Comparison of ENCODE assay signal across 8 cellular contexts in genomic region chr16:67429799-67430503, GRCh38. TPM values are rescaled to one million over a fixed set of nuclear protein-coding genes. Genes with fewer than 3 reads are reported as not detected.
DNase-seq lines count a peak whose midpoint lies in the region; ATAC-seq, FAIRE-seq and TF ChIP-seq lines count a peak whose summit lies in the region.

No MANE protein-coding gene starts in this region.

- H3K4me3 ChIP-seq in heart left ventricle = peak overlapping the region; percentile 25 to 62 (median 51)
- H3K4me3 ChIP-seq in right atrium auricular region = peak overlapping the region in 1 of 2 donors; percentile 55
- peak overlapping the region; percentile 45 for H3K4me3 ChIP-seq in bronchial epithelial cell (ENCODE audit: low read depth, low read length)
- peak overlapping the region; percentile 37 to 63 for H3K4me3 ChIP-seq in muscle layer of duodenum (ENCODE audit: low read depth in 1 of 2, low read length in 2 of 2)
- no peak overlapping the region for H3K4me3 ChIP-seq in aorta (ENCODE audit: low read length in 2 of 2)

- H3K36me3 ChIP-seq in heart left ventricle (no peaks in the 10 kb centered on the region), right atrium auricular region (no peaks in the 10 kb centered on the region), bronchial epithelial cell (ENCODE audit: control insufficient read depth, insufficient read depth, low read length) (no peaks in the 10 kb centered on the region), muscle layer of duodenum (ENCODE audit: control insufficient read depth in 1 of 2, insufficient read depth in 2 of 2, low read length in 2 of 2) (no peaks in the 10 kb centered on the region), aorta (ENCODE audit: control insufficient read depth in 1 of 2, insufficient read depth in 2 of 2, low read length in 1 of 2) (no peaks in the 10 kb centered on the region)

- intact Hi-C loops in heart left ventricle (cut with DNase I) = loop anchor here (2.0 to 10.0 kb wide), 6 partner anchors 33 to 85 kb away; no protein-coding TSS in a partner anchor
- intact Hi-C loops in aorta (cut with DNase I) = loop anchor here (2.0 to 5.0 kb wide), 2 partner anchors 37 kb away; no protein-coding TSS in a partner anchor

- FAIRE-seq in bronchial epithelial cell (lab: Jason Lieb, UNC) = no peak

- no peak for TF ChIP-seq POLR2A in heart left ventricle (IDR thresholded peaks at IDR 0.05)

- H3K27ac ChIP-seq in heart left ventricle = no peak overlapping the region
- no peak overlapping the region for H3K27ac ChIP-seq in right atrium auricular region
- peak overlapping the region; percentile 74 for H3K27ac ChIP-seq in muscle layer of duodenum (ENCODE audit: low read length)
- H3K27ac ChIP-seq in aorta (ENCODE audit: low read depth in 1 of 2, low read length in 2 of 2) = no peak overlapping the region

- no peak for DNase-seq in heart left ventricle
- no peak for DNase-seq in right atrium auricular region (ENCODE audit: low spot score)
- DNase-seq in bronchial epithelial cell (ENCODE audit: low read depth) = no peak
- DNase-seq in aorta = no peak
- no peak for DNase-seq in superior temporal gyrus (ENCODE audit: extremely low spot score)
- DNase-seq in KG1 (lab: John Stamatoyannopoulos, UW) = no peak

- H3K27me3 ChIP-seq in heart left ventricle = peaks cover 0 to 30% (median 0%) of the 10 kb centered on the region in 9 donors
- no peaks in the 10 kb centered on the region for H3K27me3 ChIP-seq in right atrium auricular region
- no peaks in the 10 kb centered on the region for H3K27me3 ChIP-seq in bronchial epithelial cell (ENCODE audit: control insufficient read depth, insufficient read depth, low read length)
- no peaks in the 10 kb centered on the region for H3K27me3 ChIP-seq in muscle layer of duodenum (ENCODE audit: low read depth, low read length)
- H3K27me3 ChIP-seq in aorta (ENCODE audit: control insufficient read depth in 1 of 2, insufficient read depth in 2 of 2, low read length in 1 of 2) = no peaks in the 10 kb centered on the region

- 47 to 58% (median 53%) methylated on average over 9 to 13 of the region's 13 CpGs for WGBS in heart left ventricle, 4 donors
- 30 to 31% methylated on average over 13 of the region's 13 CpGs for WGBS in aorta, 2 donors

- ATAC-seq in heart left ventricle (no peak), aorta (ENCODE audit: low FRiP score) (peak; percentile 19), HG02610 (IDR thresholded peaks at IDR 0.05; ENCODE audit: unreplicated experiment) (no peak)

- peaks cover 0 to 44% (median 15%) of the 10 kb centered on the region in 12 donors for H3K4me1 ChIP-seq in heart left ventricle
- H3K4me1 ChIP-seq in right atrium auricular region = peaks cover 0 to 39% of the 10 kb centered on the region in 2 donors
- peaks cover 0 to 21% of the 10 kb centered on the region in 2 donors for H3K4me1 ChIP-seq in muscle layer of duodenum (ENCODE audit: control insufficient read depth in 1 of 2, insufficient read depth in 2 of 2, low read length in 2 of 2)
- H3K4me1 ChIP-seq in aorta (ENCODE audit: control insufficient read depth in 1 of 2, insufficient read depth in 2 of 2, low read length in 2 of 2) = no peaks in the 10 kb centered on the region

- H3K9me3 ChIP-seq in heart left ventricle (no peaks in the 10 kb centered on the region), right atrium auricular region (no peaks in the 10 kb centered on the region), muscle layer of duodenum (ENCODE audit: control insufficient read depth in 1 of 2, low read length in 2 of 2) (no peaks in the 10 kb centered on the region), aorta (ENCODE audit: control insufficient read depth, low read length) (no peaks in the 10 kb centered on the region)

- TF ChIP-seq CTCF in heart left ventricle (IDR thresholded peaks at IDR 0.05) (no peak), right atrium auricular region (IDR thresholded peaks at IDR 0.05) (no peak), bronchial epithelial cell (IDR thresholded peaks at IDR 0.05; ENCODE audit: insufficient read depth, low read length, severe bottlenecking) (no peak)

RNA-seq across cellular contexts. Expression of gene HSD11B2, which starts 1.0 kb away (rescaled TPM):
- total RNA-seq in heart left ventricle (under 1 TPM in 8 of 9 donors, not detected in 1; 0.32 to 1.00 (median 0.59) TPM), right atrium auricular region (not detected), bronchial epithelial cell (2.1 and 2.3 TPM in 2 replicates), aorta (1 to 10 TPM in 1 of 2 donors, not detected in 1; 1.1 TPM)
- polyA plus RNA-seq in heart left ventricle (under 1 TPM; 0.15 to 0.26 TPM), aorta (10 to 100 TPM in 1 of 2 donors, not detected in 1; 13.3 TPM)

RNA-seq across cellular contexts. Expression of gene ZDHHC1, which starts 13.7 kb away (rescaled TPM):
- total RNA-seq in heart left ventricle = 10 to 100 TPM in 1 of 9 donors, 1 to 10 TPM in 8; 3.5 to 11.6 (median 5.4) TPM
- polyA plus RNA-seq in heart left ventricle = 1 to 10 TPM; 2.7 to 5.1 TPM
- total RNA-seq in right atrium auricular region = 10 to 100 TPM in 1 of 2 donors, 1 to 10 TPM in 1; 8.9 to 11.8 TPM
- total RNA-seq in bronchial epithelial cell = 1.8 and 4.1 TPM in 2 replicates
- total RNA-seq in aorta = 10 to 100 TPM in 1 of 2 donors, 1 to 10 TPM in 1; 8.4 to 14.8 TPM
- 10 to 100 TPM in 1 of 2 donors, 1 to 10 TPM in 1; 5.3 to 11.3 TPM for polyA plus RNA-seq in aorta

RNA-seq across cellular contexts. Expression of gene TPPP3, which starts 36.7 kb away (rescaled TPM):
- total RNA-seq in heart left ventricle (10 to 100 TPM in 5 of 9 donors, 1 to 10 TPM in 4; 7.0 to 17.0 (median 10.2) TPM), right atrium auricular region (10 to 100 TPM; 24.1 to 56.4 TPM), bronchial epithelial cell (0.13 TPM in 1 of 2 replicates, not detected in the other), aorta (10 to 100 TPM in 1 of 2 donors, 1 to 10 TPM in 1; 7.2 to 13.5 TPM)
- polyA plus RNA-seq in heart left ventricle (10 to 100 TPM; 13.4 to 20.1 TPM), aorta (10 to 100 TPM; 34.3 to 51.9 TPM)

RNA-seq across cellular contexts. Expression of gene ATP6V0D1, which starts 51.0 kb away (rescaled TPM):
- 100 to 1,000 TPM in 3 of 9 donors, 10 to 100 TPM in 6; 52.7 to 141 (median 68.5) TPM for total RNA-seq in heart left ventricle
- polyA plus RNA-seq in heart left ventricle = 100 to 1,000 TPM in 1 of 2 donors, 10 to 100 TPM in 1; 18.6 to 104 TPM
- 10 to 100 TPM; 79.7 to 95.7 TPM for total RNA-seq in right atrium auricular region
- total RNA-seq in bronchial epithelial cell = 78.2 and 79.4 TPM in 2 replicates
- total RNA-seq in aorta = 10 to 100 TPM; 58.7 to 62.0 TPM
- polyA plus RNA-seq in aorta = 10 to 100 TPM; 52.0 to 88.0 TPM

RNA-seq across cellular contexts. Expression of gene AGRP, which starts 53.4 kb away (rescaled TPM):
- not detected for total RNA-seq in heart left ventricle
- polyA plus RNA-seq in heart left ventricle = not detected
- total RNA-seq in right atrium auricular region = not detected
- total RNA-seq in bronchial epithelial cell = not detected in 2 replicates
- total RNA-seq in aorta = not detected
- polyA plus RNA-seq in aorta = 1 to 10 TPM in 1 of 2 donors, not detected in 1; 1.5 TPM

Comparison
In these comparisons a context has a peak if more than half of its experiments do, and no peak if none do; other contexts are left out.
1. H3K4me3 ChIP-seq: peak in heart left ventricle (12 of 12), bronchial epithelial cell (single experiment) and muscle layer of duodenum (2 of 2); none in aorta (0 of 2).